Comparison of ENCODE assay signal across 11 cellular contexts in genomic region chr1:15254521-15254920, GRCh38.
DNase-seq lines count a peak whose midpoint lies in the region; ATAC-seq lines count a peak whose summit lies in the region.
"Had no signal": no experiment of that assay in that cellular context is flagged by ENCODE, and none has a peak within 500 bp of the region (broad histone marks: within the 10 kb centered on the region; RNA-seq: fewer than 3 reads in every experiment).

No MANE protein-coding gene starts in this region.

- DNase-seq in NCI-H524 (lab: John Stamatoyannopoulos, UW) = peak; percentile 55 to 82
- DNase-seq in NCI-H69 (lab: John Stamatoyannopoulos, UW) = peak; percentile 11
- DNase-seq in amniotic epithelial cell (ENCODE audit: low read depth) = peak; percentile 34
- DNase-seq in left kidney (ENCODE audit: low read depth, low spot score) = peak; percentile 40
- no peak for DNase-seq in NCI-H748 (lab: John Stamatoyannopoulos, UW; ENCODE audit: unreplicated experiment)
- no peak for DNase-seq in NCI-H146 treated with DMSO at 0.1 percent for 48 hours (lab: John Stamatoyannopoulos, UW; ENCODE audit: unreplicated experiment)
- DNase-seq: Calu3; CD8-positive, alpha-beta T cell; HCEC 1CT had no signal

- ATAC-seq in GM21717 (IDR thresholded peaks at IDR 0.05; ENCODE audit: unreplicated experiment) = no peak
- ATAC-seq: CD8-positive, alpha-beta T cell; GM23338 had no signal

Comparison
In these comparisons a context has a peak if more than half of its experiments do, and no peak if none do; other contexts are left out.
1. DNase-seq: peak in NCI-H524 (2 of 2), NCI-H69 (single experiment), amniotic epithelial cell (single experiment) and left kidney (single experiment); none in NCI-H748 (single experiment) and NCI-H146 treated with DMSO at 0.1 percent for 48 hours (single experiment).